In the genomic region with DNA sequence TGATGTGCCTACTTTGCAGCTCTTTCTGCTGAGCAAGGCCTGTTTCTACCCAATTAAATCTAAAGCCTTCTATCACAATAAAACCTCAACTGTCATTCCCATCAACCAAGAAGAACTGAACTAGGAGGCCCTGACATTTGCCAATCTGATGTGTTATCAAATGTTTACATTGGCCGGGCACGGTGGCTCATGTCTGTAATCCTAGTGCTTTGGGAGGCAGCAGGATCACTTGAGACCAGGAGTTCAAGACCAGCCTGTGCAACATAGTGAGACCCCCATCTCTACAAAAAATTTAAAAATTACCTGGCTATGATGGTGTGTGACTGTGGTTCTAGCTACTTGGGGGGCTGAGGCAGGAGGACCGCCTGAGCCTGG, we compare ENCODE assay signal across 1 cellular context.
TF ChIP-seq lines count a peak whose summit lies in the region.

No MANE protein-coding gene starts in this region.

TF ChIP-seq in HepG2, 621 proteins besides CTCF, POLR2A, EP300 and RAD21:
- no peak for TF ChIP-seq ATM (IDR thresholded peaks at IDR 0.05; ENCODE audit: borderline replicate concordance)
- no peak for TF ChIP-seq GABPA (IDR thresholded peaks at IDR 0.05; ENCODE audit: low read depth, low read length)
- TF ChIP-seq GABPA (CRISPR knock-in tag; IDR thresholded peaks at IDR 0.05; ENCODE audit: low read depth) = peak; percentile 6; the same call in 1 of the 2 replicates
- 0 out of 2 replicates have a peak, but pooled peaks have one; percentile 28 for TF ChIP-seq PHF21A (CRISPR knock-in tag; IDR thresholded peaks at IDR 0.05)
- TF ChIP-seq MAFK (conservative IDR thresholded peaks at IDR 0.05 in 1 of 2, IDR thresholded peaks at IDR 0.05 in 1 of 2; ENCODE audit: low read length in 2 of 2) = peak in 1 of 2 experiments; percentile 16; a peak in 1 of 4 replicates
- TF ChIP-seq ZMYM2 (CRISPR knock-in tag; IDR thresholded peaks at IDR 0.05) = peak; percentile 58; the same call in 1 of the 2 replicates
- TF ChIP-seq NFYC (CRISPR knock-in tag; IDR thresholded peaks at IDR 0.05) = no peak
- 0 out of 2 replicates have a peak, but pooled peaks have one; percentile 10 for TF ChIP-seq ZFX (CRISPR knock-in tag; IDR thresholded peaks at IDR 0.05; ENCODE audit: low read depth)
